ENCODE assay signal across 8 cellular contexts in genomic region chr5:91269198-91269597, GRCh38.
DNase-seq lines count a peak whose midpoint lies in the region; ATAC-seq lines count a peak whose summit lies in the region.

No MANE protein-coding gene starts in this region.

- peak overlapping the region in 1 of 3 donors; percentile 20 for H3K4me3 Mint-ChIP-seq in T-cell

- peaks cover 16 to 24% (median 20%) of the 10 kb centered on the region in 3 donors for H3K4me1 Mint-ChIP-seq in T-cell

- no peak overlapping the region for H3K27ac Mint-ChIP-seq in T-cell

- DNase-seq in Ammon's horn (ENCODE audit: low spot score) (peak; percentile 63), T-cell (peak in 4 of 34 experiments; percentile 2 to 15 (median 4)), globus pallidus (ENCODE audit: low spot score) (peak; percentile 76), cerebellar nuclear complex (lab: John Stamatoyannopoulos, UW) (no peak), NCI-H82 (lab: John Stamatoyannopoulos, UW) (no peak), NCI-H2196 (lab: John Stamatoyannopoulos, UW; ENCODE audit: unreplicated experiment) (no peak)

- ATAC-seq in GM18520 (IDR thresholded peaks at IDR 0.05; ENCODE audit: unreplicated experiment) (peak; percentile 25), T-cell (replicated peaks in 1 of 4) (peak in 3 of 4 experiments; percentile 23 to 56 (median 38)), GM21723 (IDR thresholded peaks at IDR 0.05; ENCODE audit: unreplicated experiment) (no peak)

- H3K9me3 Mint-ChIP-seq in T-cell: no peaks in the 10 kb centered on the region

- H3K27me3 Mint-ChIP-seq in T-cell: no peaks in the 10 kb centered on the region

- no peaks in the 10 kb centered on the region for H3K36me3 Mint-ChIP-seq in T-cell

- CTCF ChIA-PET in T-cell (lab: Charles Lee): interaction anchor here in 1 of 2 donors (0.6 to 1.1 kb wide), 2 partner anchors 11 to 116 kb away, joined by 4 read pairs; no protein-coding TSS in a partner anchor

- POLR2A ChIA-PET in T-cell (lab: Charles Lee): interaction anchor here in 1 of 2 donors (0.5 to 1.2 kb wide), 2 partner anchors 96 to 114 kb away, joined by 3 to 4 read pairs; partner anchors contain the start of gene ARRDC3

Comparison
In these comparisons a context has a peak if more than half of its experiments do, and no peak if none do; other contexts are left out.
1. DNase-seq: peak in Ammon's horn (single experiment) and globus pallidus (single experiment); none in cerebellar nuclear complex (0 of 2), NCI-H82 (single experiment) and NCI-H2196 (single experiment).